Comparison of ENCODE assay signal across 15 cellular contexts in the genomic region with DNA sequence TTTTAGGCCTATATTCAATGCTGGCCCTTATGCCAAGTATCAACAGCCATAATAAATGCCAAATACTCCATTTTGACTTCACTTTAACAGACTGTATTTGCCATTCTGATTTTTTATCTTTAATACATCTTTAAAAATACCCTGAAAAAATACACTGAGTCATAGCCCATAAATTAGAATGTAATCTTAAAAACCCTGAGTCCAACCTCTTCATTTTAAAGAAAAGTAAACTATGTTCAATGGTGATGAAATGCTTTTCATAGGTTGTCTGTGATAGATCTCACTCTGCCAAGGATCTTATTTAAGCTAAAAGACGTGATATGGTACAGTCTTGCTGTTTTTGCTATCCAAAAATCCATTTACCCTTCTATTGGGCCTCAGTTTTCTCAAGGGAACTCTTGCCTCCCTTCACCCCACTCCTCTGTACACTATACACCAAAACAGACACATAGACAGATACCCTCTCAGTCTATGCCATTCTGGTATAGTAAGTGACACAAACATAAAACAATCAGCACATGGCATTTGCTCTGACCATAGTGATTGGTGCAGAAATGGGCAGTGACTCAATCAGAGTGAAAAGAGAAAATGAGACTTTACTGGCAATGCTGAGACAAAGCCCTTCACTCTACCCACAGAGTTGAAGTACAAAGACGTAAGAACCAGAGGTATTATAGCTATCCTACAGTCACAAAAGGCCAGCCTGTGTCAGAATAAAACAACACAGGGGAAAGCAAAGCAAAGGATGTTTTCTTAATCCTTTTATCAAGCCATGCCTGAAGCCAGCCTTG. TPM values are rescaled to one million over a fixed set of nuclear protein-coding genes. Genes with fewer than 3 reads are reported as not detected.
A peak's percentile ranks its signal among the peaks of the same experiment; 100 is the strongest.
DNase-seq lines count a peak whose midpoint lies in the region; ATAC-seq and TF ChIP-seq lines count a peak whose summit lies in the region.
"Had no signal": no experiment of that assay in that cellular context is flagged by ENCODE, and none has a peak within 500 bp of the region (broad histone marks: within the 10 kb centered on the region; RNA-seq: fewer than 3 reads in every experiment).

No MANE protein-coding gene starts in this region.

- peak overlapping the region; percentile 24 for H3K4me3 Mint-ChIP-seq in activated T-helper 17 cell treated with anti-CD3 and anti-CD28 coated beads, Interleukin-2, amount 50 U/mL, for 72 hours
- H3K4me3 Mint-ChIP-seq: central memory CD8-positive, alpha-beta T cell had no signal

- no peaks in the 10 kb centered on the region for H4K20me1 ChIP-seq in fibroblast of lung (ENCODE audit: control insufficient read depth, extremely low read depth, insufficient read depth, low read length)
- H4K20me1 ChIP-seq: BLaER1 had no signal

- peak; percentile 28 for DNase-seq in EH (ENCODE audit: low read depth)
- peak; percentile 57 to 68 for DNase-seq in fibroblast of lung (ENCODE audit: low read depth in 2 of 2)
- DNase-seq in MV-4-11 (lab: John Stamatoyannopoulos, UW): no peak
- DNase-seq in NCI-H774 (lab: John Stamatoyannopoulos, UW): no peak
- DNase-seq in activated CD8-positive, alpha-beta memory T cell treated with anti-CD3 and anti-CD28 coated beads, Interleukin-2, amount 50 U/mL, for 4 hours: no peak
- DNase-seq: DMS79, heart left ventricle, kidney glomerular epithelial cell, NCI-H1048 had no signal

- peaks cover 12% of the 10 kb centered on the region for H3K9me3 Mint-ChIP-seq in activated T-helper 17 cell treated with anti-CD3 and anti-CD28 coated beads, Interleukin-2, amount 50 U/mL, for 72 hours

- H3K4me2 ChIP-seq in fibroblast of lung (ENCODE audit: extremely low read depth, insufficient read depth, low read length): no peak overlapping the region
- H3K4me2 ChIP-seq: BLaER1 had no signal

- no peaks in the 10 kb centered on the region for H3K36me3 ChIP-seq in ACC112 (ENCODE audit: insufficient read depth, low read length)
- no peaks in the 10 kb centered on the region for H3K36me3 ChIP-seq in fibroblast of lung (ENCODE audit: control insufficient read depth, insufficient read depth, low read length)
- H3K36me3 ChIP-seq: BLaER1, heart left ventricle had no signal

- H3K9ac ChIP-seq in fibroblast of lung (ENCODE audit: insufficient read depth, low read length): no peak overlapping the region
- H3K9ac ChIP-seq: BLaER1 had no signal

- H3K4me3 ChIP-seq in ACC112 (ENCODE audit: low read depth, low read length) (no peak overlapping the region), fibroblast of lung (replicated peaks in 1 of 4; ENCODE audit: control extremely low read depth in 1 of 4, insufficient read depth in 1 of 4, low read depth in 3 of 4, low read length in 4 of 4) (no peak overlapping the region)
- H3K4me3 ChIP-seq: BLaER1, heart left ventricle had no signal

- no peaks in the 10 kb centered on the region for H3K27me3 Mint-ChIP-seq in activated T-helper 17 cell treated with anti-CD3 and anti-CD28 coated beads, Interleukin-2, amount 50 U/mL, for 72 hours
- H3K27me3 Mint-ChIP-seq: central memory CD8-positive, alpha-beta T cell had no signal

- H3K9me3 ChIP-seq in fibroblast of lung (ENCODE audit: control insufficient read depth, insufficient read depth, low read depth, low read length): no peaks in the 10 kb centered on the region
- H3K9me3 ChIP-seq: heart left ventricle had no signal

- H3K4me1 ChIP-seq in ACC112 (ENCODE audit: control insufficient read depth, insufficient read depth, low read length, unreplicated experiment) (peaks cover 24% of the 10 kb centered on the region), fibroblast of lung (ENCODE audit: control insufficient read depth, extremely low read depth, insufficient read depth, low read length) (no peaks in the 10 kb centered on the region)

- H3K27me3 ChIP-seq in ACC112 (ENCODE audit: insufficient read depth, low read length) (no peaks in the 10 kb centered on the region), fibroblast of lung (ENCODE audit: control insufficient read depth, insufficient read depth, low read length) (no peaks in the 10 kb centered on the region)
- H3K27me3 ChIP-seq: BLaER1, heart left ventricle had no signal

- H3K4me1 Mint-ChIP-seq in activated T-helper 17 cell treated with anti-CD3 and anti-CD28 coated beads, Interleukin-2, amount 50 U/mL, for 72 hours: peaks cover 13% of the 10 kb centered on the region

- H3K36me3 Mint-ChIP-seq in activated T-helper 17 cell treated with anti-CD3 and anti-CD28 coated beads, Interleukin-2, amount 50 U/mL, for 72 hours (ENCODE audit: low read depth): no peaks in the 10 kb centered on the region

- peak; percentile 99 for ATAC-seq in activated T-helper 17 cell treated with anti-CD3 and anti-CD28 coated beads, Interleukin-2, amount 50 U/mL, for 72 hours (replicated peaks)
- no peak for ATAC-seq in GM19463 (IDR thresholded peaks at IDR 0.05; ENCODE audit: unreplicated experiment)
- ATAC-seq: heart left ventricle, HepG2 had no signal

- H2AFZ ChIP-seq in ACC112 (ENCODE audit: low read length, unreplicated experiment) (peak overlapping the region; percentile 87), fibroblast of lung (ENCODE audit: low read length) (no peak overlapping the region)

- no peak overlapping the region for H3K27ac Mint-ChIP-seq in activated T-helper 17 cell treated with anti-CD3 and anti-CD28 coated beads, Interleukin-2, amount 50 U/mL, for 72 hours

- TF ChIP-seq CTCF in fibroblast of lung (conservative IDR thresholded peaks at IDR 0.05 in 1 of 2, IDR thresholded peaks at IDR 0.05 in 1 of 2; ENCODE audit: low read depth in 1 of 2, low read length in 2 of 2): no peak

- H3K27ac ChIP-seq in ACC112 (ENCODE audit: low read depth, low read length) (peak overlapping the region; percentile 45), fibroblast of lung (ENCODE audit: insufficient read depth, low read length) (no peak overlapping the region)
- H3K27ac ChIP-seq: BLaER1, heart left ventricle had no signal

- no peaks in the 10 kb centered on the region for H3K79me2 ChIP-seq in ACC112 (ENCODE audit: control insufficient read depth, insufficient read depth, low read length, unreplicated experiment)
- no peaks in the 10 kb centered on the region for H3K79me2 ChIP-seq in fibroblast of lung (ENCODE audit: control insufficient read depth, insufficient read depth, low read length)

RNA-seq across cellular contexts. Expression of a gene that starts 49.1 kb away (rescaled TPM):
- total RNA-seq in activated T-helper 17 cell treated with anti-CD3 and anti-CD28 coated beads, Interleukin-2, amount 50 U/mL, for 72 hours: 100 to 1,000 TPM; 131 to 648 TPM
- total RNA-seq in fibroblast of lung: 13.4 and 18.2 TPM in 2 replicates
- 23.1 and 32.2 TPM in 2 replicates for polyA plus RNA-seq in fibroblast of lung
- polyA plus RNA-seq in fibroblast of lung (2012): 30.1 and 33.3 TPM in 2 replicates
- 91.7 and 126 TPM in 2 replicates for polyA minus RNA-seq in fibroblast of lung (ENCODE audit: low replicate concordance)

Comparison
In these comparisons a context has a peak if more than half of its experiments do, and no peak if none do; other contexts are left out.
1. DNase-seq: peak in EH (single experiment) and fibroblast of lung (2 of 2); none in MV-4-11 (single experiment), NCI-H774 (single experiment) and activated CD8-positive, alpha-beta memory T cell treated with anti-CD3 and anti-CD28 coated beads, Interleukin-2, amount 50 U/mL, for 4 hours (single experiment).